ENCODE assay signal across 9 cellular contexts in genomic region chr4:22410645-22411247, GRCh38.
DNase-seq lines count a peak whose midpoint lies in the region; ATAC-seq and TF ChIP-seq lines count a peak whose summit lies in the region.
"Had no signal": no experiment of that assay in that cellular context is flagged by ENCODE, and none has a peak within 500 bp of the region (broad histone marks: within the 10 kb centered on the region; RNA-seq: fewer than 3 reads in every experiment).

No MANE protein-coding gene starts in this region.

- DNase-seq in A673 (ENCODE audit: low spot score) (peak; percentile 45), GM13977 (ENCODE audit: low spot score) (peak; percentile 3), SKM-1 treated with dmso at 0.1 percent for 144 hours (lab: John Stamatoyannopoulos, UW; ENCODE audit: unreplicated experiment) (peak; percentile 20), inferior parietal cortex (ENCODE audit: extremely low spot score) (peak; percentile 34), activated gamma-delta T cell (lab: John Stamatoyannopoulos, UW) (no peak), COLO668 (lab: John Stamatoyannopoulos, UW; ENCODE audit: unreplicated experiment) (no peak), mesenteric fat pad (ENCODE audit: low spot score) (no peak)
- DNase-seq: T-cell had no signal

- no peak overlapping the region for H3K4me3 ChIP-seq in A673 (ENCODE audit: low read depth, low read length, poor library complexity, severe bottlenecking)

- no peaks in the 10 kb centered on the region for H3K27me3 ChIP-seq in A673 (replicated peaks; ENCODE audit: insufficient read depth, low read depth, low read length, poor library complexity)

- TF ChIP-seq CTCF in A673 (conservative IDR thresholded peaks at IDR 0.05; ENCODE audit: low read depth, low read length) (peak; percentile 69), GM13977 (IDR thresholded peaks at IDR 0.05; ENCODE audit: extremely low read depth, insufficient read depth, missing control alignments) (peak; percentile 56)

- ATAC-seq in GM18498 (IDR thresholded peaks at IDR 0.05; ENCODE audit: unreplicated experiment) = no peak
- ATAC-seq: T-cell had no signal

- no peaks in the 10 kb centered on the region for H3K4me1 ChIP-seq in A673 (ENCODE audit: insufficient read depth, low read length, poor library complexity, severe bottlenecking)

- no peaks in the 10 kb centered on the region for H3K9me3 ChIP-seq in A673 (ENCODE audit: low read depth, low read length, poor library complexity, severe bottlenecking)

- no TSS peak for BruUV-seq in A673 (replicated peaks; lab: Mats Ljungman, UMichigan)

- intact Hi-C loops in A673 (cut with micrococcal nuclease; ENCODE audit: unreplicated experiment) = loop anchor here (1.0 kb wide), 2 partner anchors 197 to 280 kb away; no protein-coding TSS in a partner anchor

- POLR2A ChIA-PET in A673 (lab: Charles Lee; ENCODE audit: low non-redundant PET) = no interaction called here

- in situ Hi-C loops in GM13977 (cut with MboI; ENCODE audit: low pct_unique_long_range_greater_than_20kb, low sequenced_read_pairs, unreplicated experiment) = no loop called here

- H3K36me3 ChIP-seq in A673 (ENCODE audit: insufficient read depth, low read length, poor library complexity, severe bottlenecking) = no peaks in the 10 kb centered on the region

- CTCF ChIA-PET in A673 (lab: Charles Lee) = no interaction called here

- H3K27ac ChIP-seq in A673 (ENCODE audit: low read depth, low read length, poor library complexity, severe bottlenecking) = no peak overlapping the region

Comparison
In these comparisons a context has a peak if more than half of its experiments do, and no peak if none do; other contexts are left out.
1. DNase-seq: peak in A673 (single experiment), GM13977 (single experiment), SKM-1 treated with dmso at 0.1 percent for 144 hours (single experiment) and inferior parietal cortex (single experiment); none in activated gamma-delta T cell (single experiment), COLO668 (single experiment) and mesenteric fat pad (single experiment).